In genomic region chr16:31488630-31489564, GRCh38 we compare ENCODE assay signal across 9 cellular contexts. TPM values are rescaled to one million over a fixed set of nuclear protein-coding genes. Genes with fewer than 3 reads are reported as not detected.
A peak's percentile ranks its signal among the peaks of the same experiment; 100 is the strongest.
DNase-seq lines count a peak whose midpoint lies in the region; ATAC-seq and TF ChIP-seq lines count a peak whose summit lies in the region.
"Had no signal": no experiment of that assay in that cellular context is flagged by ENCODE, and none has a peak within 500 bp of the region (broad histone marks: within the 10 kb centered on the region; RNA-seq: fewer than 3 reads in every experiment).

No MANE protein-coding gene starts in this region.

- in situ Hi-C loops in GM23248 (cut with MboI) = no loop called here

- H3K4me1 ChIP-seq in GM23248 (ENCODE audit: insufficient read depth) (0 out of 2 replicates have a peak, but pooled peaks cover 13% of the 10 kb centered on the region), duodenal mucosa (ENCODE audit: control insufficient read depth in 1 of 2, insufficient read depth in 2 of 2, low read length in 2 of 2) (peaks cover 14 to 19% of the 10 kb centered on the region in 2 donors)

- peak overlapping the region; percentile 90 for H3K4me2 ChIP-seq in GM23248 (ENCODE audit: unreplicated experiment)

- DNase-seq in GM23248 = no peak
- no peak for DNase-seq in mesothelial cell of epicardium (ENCODE audit: low spot score in 2 of 2, unreplicated experiment in 2 of 2)
- DNase-seq in NCI-H2081 treated with DMSO at 0.1 percent for 48 hours (lab: John Stamatoyannopoulos, UW) = no peak
- DNase-seq in mesenteric fat pad (ENCODE audit: low spot score) = no peak
- DNase-seq in Ammon's horn (ENCODE audit: low spot score) = no peak

- no peaks in the 10 kb centered on the region for H3K9me2 ChIP-seq in GM23248 (ENCODE audit: insufficient read depth)

- ATAC-seq in GM19463 (IDR thresholded peaks at IDR 0.05; ENCODE audit: unreplicated experiment) = no peak

- H3K36me3 ChIP-seq in GM23248 (ENCODE audit: low read depth) (no peaks in the 10 kb centered on the region; the same call in 1 of the 2 replicates), duodenal mucosa (ENCODE audit: control insufficient read depth in 1 of 2, insufficient read depth in 2 of 2, low read length in 2 of 2) (peaks cover 6 to 32% of the 10 kb centered on the region in 2 donors)

- no peaks in the 10 kb centered on the region for H3F3A ChIP-seq in GM23248 (ENCODE audit: insufficient read depth)

- peaks cover 25% of the 10 kb centered on the region for H3K36me3 Mint-ChIP-seq in mesothelial cell of epicardium

- no peaks in the 10 kb centered on the region for H3K79me2 ChIP-seq in GM23248 (ENCODE audit: insufficient read depth)

- no peak overlapping the region; the same call in 1 of the 2 replicates for H3K4me3 ChIP-seq in GM23248
- peak overlapping the region; percentile 54 to 77 for H3K4me3 ChIP-seq in duodenal mucosa (ENCODE audit: low read depth in 1 of 2, low read length in 2 of 2)

- peak overlapping the region; percentile 28 for H3K4me3 Mint-ChIP-seq in mesothelial cell of epicardium

- no peak overlapping the region for H2AFZ ChIP-seq in GM23248

- H3K9me3 ChIP-seq in GM23248 (ENCODE audit: low read depth) (no peaks in the 10 kb centered on the region), duodenal mucosa (ENCODE audit: control insufficient read depth in 1 of 2, low read length in 2 of 2) (no peaks in the 10 kb centered on the region)

- peaks cover 48% of the 10 kb centered on the region for H3K27me3 Mint-ChIP-seq in mesothelial cell of epicardium (ENCODE audit: low read depth)

- no peaks in the 10 kb centered on the region for H3K9me3 Mint-ChIP-seq in mesothelial cell of epicardium

- TF ChIP-seq CTCF in 22Rv1 (IDR thresholded peaks at IDR 0.05) = peak; percentile 20
- no peak for TF ChIP-seq CTCF in mesothelial cell of epicardium (IDR thresholded peaks at IDR 0.05; ENCODE audit: unreplicated experiment)

- no peak overlapping the region for H3K27ac Mint-ChIP-seq in mesothelial cell of epicardium

- no peak overlapping the region for H3K9ac ChIP-seq in GM23248
- H3K9ac ChIP-seq in duodenal mucosa (ENCODE audit: low read depth in 1 of 2, low read length in 2 of 2) = no peak overlapping the region

- peaks cover 3% of the 10 kb centered on the region for H3K4me1 Mint-ChIP-seq in mesothelial cell of epicardium

- 55 to 61% methylated on average over 51 to 66 of the region's 66 CpGs for WGBS in GM23248 (ENCODE audit: low coverage in 1 of 2, low lambda C conversion rate in 2 of 2, missing lambda C conversion rate in 2 of 2), 2 experiments

- no peaks in the 10 kb centered on the region for H4K20me1 ChIP-seq in GM23248 (ENCODE audit: insufficient read depth)

- H3K27me3 ChIP-seq in GM23248 (replicated peaks; ENCODE audit: insufficient read depth) = peaks cover 8% of the 10 kb centered on the region; the same call in 1 of the 2 replicates
- no peaks in the 10 kb centered on the region for H3K27me3 ChIP-seq in duodenal mucosa (ENCODE audit: control insufficient read depth in 1 of 2, insufficient read depth in 2 of 2, low read length in 2 of 2)

- no peak overlapping the region for H3K27ac ChIP-seq in 22Rv1
- H3K27ac ChIP-seq in GM23248 = no peak overlapping the region
- H3K27ac ChIP-seq in duodenal mucosa (ENCODE audit: low read depth, low read length) = no peak overlapping the region
- H3K27ac ChIP-seq: HL-60 had no signal

RNA-seq across cellular contexts. Expression of gene SLC5A2, which starts 6.0 kb away (rescaled TPM):
- total RNA-seq in GM23248 (2014; rRNA removed; shearing (Covaris generic)) = not detected in 2 replicates
- 4.7 and 4.8 TPM in 2 replicates for polyA plus RNA-seq in GM23248 (2016; fragmentation: Nextera tagmentation; extraction: Ambion mirVana)
- 0.36 to 0.53 TPM (median 0.36 TPM) in 3 replicates for total RNA-seq in mesothelial cell of epicardium
- not detected for total RNA-seq in mesenteric fat pad

RNA-seq across cellular contexts. Expression of gene TGFB1I1, which starts 16.9 kb away (rescaled TPM):
- 71.8 and 88.5 TPM in 2 replicates for total RNA-seq in GM23248 (2014; rRNA removed; shearing (Covaris generic))
- 174 and 177 TPM in 2 replicates for polyA plus RNA-seq in GM23248 (2016; fragmentation: Nextera tagmentation; extraction: Ambion mirVana)
- 35.5 to 39.4 TPM (median 38.1 TPM) in 3 replicates for total RNA-seq in mesothelial cell of epicardium
- total RNA-seq in mesenteric fat pad = 34.7 TPM

RNA-seq across cellular contexts. Expression of gene RUSF1, which starts 19.3 kb away (rescaled TPM):
- 68.2 and 74.0 TPM in 2 replicates for total RNA-seq in GM23248 (2014; rRNA removed; shearing (Covaris generic))
- polyA plus RNA-seq in GM23248 (2016; fragmentation: Nextera tagmentation; extraction: Ambion mirVana) = 34.6 and 39.3 TPM in 2 replicates
- total RNA-seq in mesothelial cell of epicardium (78.1 to 88.9 TPM (median 86.2 TPM) in 3 replicates), mesenteric fat pad (36.0 TPM)

RNA-seq across cellular contexts. Expression of gene ARMC5, which starts 29.6 kb away (rescaled TPM):
- 11.2 and 14.3 TPM in 2 replicates for total RNA-seq in GM23248 (2014; rRNA removed; shearing (Covaris generic))
- polyA plus RNA-seq in GM23248 (2016; fragmentation: Nextera tagmentation; extraction: Ambion mirVana) = 5.0 and 7.0 TPM in 2 replicates
- 17.0 to 18.5 TPM (median 17.7 TPM) in 3 replicates for total RNA-seq in mesothelial cell of epicardium
- total RNA-seq in mesenteric fat pad = 8.5 TPM

RNA-seq across cellular contexts. Expression of gene AHSP, which starts 38.8 kb away (rescaled TPM):
- not detected in 2 replicates for total RNA-seq in GM23248 (2014; rRNA removed; shearing (Covaris generic))
- not detected in 2 replicates for polyA plus RNA-seq in GM23248 (2016; fragmentation: Nextera tagmentation; extraction: Ambion mirVana)
- not detected in 3 replicates for total RNA-seq in mesothelial cell of epicardium
- total RNA-seq in mesenteric fat pad = not detected
